ENCODE assay signal across 26 cellular contexts in genomic region chr22:32643246-32643645, GRCh38.
"Had no signal": no experiment of that assay in that cellular context is flagged by ENCODE, and none has a peak within 500 bp of the region (broad histone marks: within the 10 kb centered on the region; RNA-seq: fewer than 3 reads in every experiment).

No MANE protein-coding gene starts in this region.

- ATAC-seq: activated CD4-positive, CD25-positive, alpha-beta regulatory T cell treated with anti-CD3 and anti-CD28 coated beads, Interleukin-2, amount 50 U/mL, for 24 hours had no signal

- H3K4me1 ChIP-seq: neural progenitor cell, parathyroid adenoma, psoas muscle had no signal

- H3K9ac ChIP-seq: neural progenitor cell, parathyroid adenoma had no signal

- DNase-seq: activated CD4-positive, alpha-beta T cell treated with anti-CD3 and anti-CD28 coated beads for 48 hours; activated CD4-positive, alpha-beta T cell treated with anti-CD3 and anti-CD28 coated beads, Interleukin-2, amount 50 U/mL, for 48 hours; activated CD8-positive, alpha-beta memory T cell treated with anti-CD3 and anti-CD28 coated beads for 24 hours; activated gamma-delta T cell treated with Interleukin-2 at 50 U/mL for 16 hours; activated naive CD4-positive, alpha-beta T cell treated with anti-CD3 and anti-CD28 coated beads, Interleukin-2, amount 50 U/mL, for 16 hours; amniotic stem cell; central memory CD4-positive, alpha-beta T cell; esophagus squamous epithelium; foreskin melanocyte; islet precursor cell; left ventricle myocardium inferior; naive B cell; occipital lobe; psoas muscle; stimulated activated CD4-positive, alpha-beta T cell treated with anti-CD3 and anti-CD28 coated beads, Interleukin-15, amount 100 ng/mL, for 24 hours; stimulated activated CD4-positive, alpha-beta T cell treated with anti-CD3 and anti-CD28 coated beads, Interleukin-2, amount 100 ng/mL, for 24 hours; stimulated activated naive CD4-positive, alpha-beta T cell; SW 1271; T1000; WERI-Rb-1 had no signal

- H3K4me3 ChIP-seq: esophagus squamous epithelium, hepatocyte, left ventricle myocardium inferior, lung, neural progenitor cell, psoas muscle, tibial nerve had no signal

- H3K4me2 ChIP-seq: hepatocyte, neural progenitor cell had no signal

- H3K36me3 ChIP-seq: esophagus squamous epithelium, left ventricle myocardium inferior, neural progenitor cell, tibial nerve, WERI-Rb-1 had no signal

- H3K27ac ChIP-seq: neural progenitor cell, WERI-Rb-1 had no signal

- H2AFZ ChIP-seq: hepatocyte, neural progenitor cell, parathyroid adenoma had no signal

- H3K27me3 ChIP-seq: esophagus squamous epithelium, hepatocyte, neural progenitor cell, tibial nerve had no signal

- H3K79me2 ChIP-seq: hepatocyte, parathyroid adenoma had no signal
